ENCODE assay signal across 18 cellular contexts in the genomic region with DNA sequence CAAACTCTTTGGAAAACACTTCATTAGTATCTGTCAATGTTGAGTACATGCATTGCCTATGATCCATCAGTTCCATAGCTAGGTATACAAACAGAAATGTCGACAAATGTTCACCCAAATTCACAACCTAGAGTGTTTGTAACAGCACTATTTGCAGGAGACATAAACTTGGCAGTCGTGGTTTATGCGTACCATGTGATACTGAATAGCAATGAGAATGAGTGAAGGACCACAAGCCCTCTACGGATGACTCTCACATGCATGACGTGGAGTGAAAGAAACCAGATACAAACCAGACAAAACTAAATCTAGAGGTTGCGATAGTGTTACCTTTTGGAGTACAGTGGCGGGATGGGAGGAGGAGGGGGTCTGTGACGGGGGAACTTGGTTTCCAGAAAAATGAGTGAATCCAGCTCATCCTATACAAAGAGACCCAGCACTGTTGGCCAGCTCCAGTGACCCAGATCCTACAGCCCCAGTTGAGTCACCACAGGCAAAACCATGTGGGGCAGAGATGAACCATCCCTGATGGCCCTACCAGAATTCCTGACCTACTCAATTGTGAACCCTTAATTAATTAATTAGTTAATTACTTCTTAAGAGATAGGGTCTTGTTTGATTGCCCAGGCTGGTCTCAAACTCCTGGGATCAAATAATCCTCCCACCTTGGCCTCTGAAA.
"Had no signal": no experiment of that assay in that cellular context is flagged by ENCODE, and none has a peak within 500 bp of the region (broad histone marks: within the 10 kb centered on the region; RNA-seq: fewer than 3 reads in every experiment).

No MANE protein-coding gene starts in this region.

- H3K4me3 ChIP-seq: adrenal gland, neural progenitor cell, tibial artery had no signal

- H3K27me3 ChIP-seq: adrenal gland, neural progenitor cell, tibial artery had no signal

- H3K4me1 Mint-ChIP-seq: activated CD4-positive, alpha-beta T cell treated with anti-CD3 and anti-CD28 coated beads, Interleukin-2, amount 10 ng/mL, durations not matched to agents 24 days and 14 days; naive B cell; neural progenitor cell had no signal

- H3K27ac Mint-ChIP-seq: activated CD4-positive, alpha-beta T cell treated with anti-CD3 and anti-CD28 coated beads, Interleukin-2, amount 10 ng/mL, durations not matched to agents 24 days and 14 days; neural progenitor cell; stimulated activated naive CD8-positive, alpha-beta T cell treated with anti-CD3 and anti-CD28 coated beads, Interleukin-15, Interleukin-2, amounts not matched to agents 100 ng/mL and 50 ng/mL, for 24 hours had no signal

- H3K9ac ChIP-seq: neural progenitor cell had no signal

- H3K9me3 Mint-ChIP-seq: activated CD4-positive, alpha-beta T cell treated with anti-CD3 and anti-CD28 coated beads, Interleukin-2, amount 10 ng/mL, durations not matched to agents 24 days and 14 days; central memory CD8-positive, alpha-beta T cell; naive B cell; neural progenitor cell; stimulated activated naive CD8-positive, alpha-beta T cell treated with anti-CD3 and anti-CD28 coated beads, Interleukin-15, Interleukin-2, amounts not matched to agents 100 ng/mL and 50 ng/mL, for 24 hours had no signal

- H3K4me1 ChIP-seq: adrenal gland, neural progenitor cell, tibial artery had no signal

- H3K27me3 Mint-ChIP-seq: central memory CD8-positive, alpha-beta T cell; stimulated activated naive CD8-positive, alpha-beta T cell treated with anti-CD3 and anti-CD28 coated beads, Interleukin-15, Interleukin-2, amounts not matched to agents 100 ng/mL and 50 ng/mL, for 24 hours had no signal

- ATAC-seq: sciatic nerve, SK-N-SH treated with all-trans-retinoic acid at 6 μM for 48 hours had no signal

- H2AFZ ChIP-seq: neural progenitor cell had no signal

- H3K36me3 ChIP-seq: adrenal gland, neural progenitor cell, tibial artery had no signal

- DNase-seq: activated CD4-positive, alpha-beta T cell treated with anti-CD3 and anti-CD28 coated beads, Interleukin-2, amount 10 ng/mL, durations not matched to agents 24 days and 14 days; activated CD8-positive, alpha-beta memory T cell treated with anti-CD3 and anti-CD28 coated beads, Interleukin-2, amount 50 U/mL, for 48 hours; activated effector memory CD4-positive, alpha-beta T cell treated with anti-CD3 and anti-CD28 coated beads, Interleukin-2, amount 50 U/mL, for 16 hours; activated naive CD4-positive, alpha-beta T cell treated with anti-CD3 and anti-CD28 coated beads, Interleukin-2, amount 50 U/mL, for 16 hours; activated T-cell treated with anti-CD3 and anti-CD28 coated beads, Interleukin-2, amount 50 U/mL, for 48 hours; adrenal gland; effector memory CD4-positive, alpha-beta T cell; mesenchymal stem cell; naive B cell; posterior cingulate gyrus; small intestine; stimulated activated CD4-positive, alpha-beta T cell treated with anti-CD3 and anti-CD28 coated beads, Interleukin-2, amount 100 ng/mL, for 48 hours had no signal

- H3K36me3 Mint-ChIP-seq: naive B cell, neural progenitor cell had no signal

- H3K27ac ChIP-seq: adrenal gland, neural progenitor cell, tibial artery had no signal

- H3K4me3 Mint-ChIP-seq: activated CD4-positive, alpha-beta T cell treated with anti-CD3 and anti-CD28 coated beads, Interleukin-2, amount 10 ng/mL, durations not matched to agents 24 days and 14 days; central memory CD8-positive, alpha-beta T cell; naive B cell; neural progenitor cell; stimulated activated naive CD8-positive, alpha-beta T cell treated with anti-CD3 and anti-CD28 coated beads, Interleukin-15, Interleukin-2, amounts not matched to agents 100 ng/mL and 50 ng/mL, for 24 hours had no signal

- H3K9me3 ChIP-seq: adrenal gland, tibial artery had no signal

- H3K4me2 ChIP-seq: neural progenitor cell had no signal
